In the genomic region with DNA sequence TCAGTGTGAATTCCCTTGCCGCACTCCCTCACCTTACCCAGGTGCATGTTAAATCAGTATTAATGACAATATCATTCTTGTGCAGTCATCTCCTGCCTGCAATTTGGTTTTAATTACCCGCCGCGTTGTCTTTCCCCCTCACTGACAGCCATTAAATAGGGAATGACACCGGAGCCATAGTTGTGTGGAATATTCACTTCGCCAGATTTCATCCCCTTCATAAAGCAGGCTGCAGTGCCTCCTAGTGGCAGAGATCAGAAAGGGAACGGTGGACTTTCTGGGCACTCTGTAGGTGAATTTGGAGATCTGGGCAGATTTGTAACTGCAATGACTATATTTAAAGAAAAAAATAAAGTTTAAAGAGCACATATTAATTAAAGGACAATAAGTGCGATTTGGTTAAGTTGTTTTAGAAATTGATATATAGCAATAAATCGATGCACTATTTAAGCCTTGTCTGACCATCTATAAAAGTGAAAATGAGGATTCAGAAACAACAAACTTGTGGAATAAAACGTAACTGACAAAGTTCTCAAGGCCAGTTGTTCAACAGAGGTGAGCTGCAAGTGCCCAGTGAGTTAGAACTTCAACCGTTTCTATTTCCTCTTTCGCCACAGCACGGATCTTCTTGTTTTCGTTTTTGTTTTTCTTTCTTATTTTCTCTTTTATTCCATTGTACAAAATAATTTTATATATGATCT, we compare ENCODE assay signal across 8 cellular contexts.
DNase-seq lines count a peak whose midpoint lies in the region; ATAC-seq, FAIRE-seq and TF ChIP-seq lines count a peak whose summit lies in the region.

No MANE protein-coding gene starts in this region.

- FAIRE-seq in A549 (lab: Jason Lieb, UNC), result peak; percentile 77

- H3K27me3 ChIP-seq in GM06990 (replicated peaks; ENCODE audit: control insufficient read depth, insufficient read depth, low read length) (no peaks in the 10 kb centered on the region), Loucy (ENCODE audit: insufficient read depth, low read length, poor library complexity, severe bottlenecking) (no peaks in the 10 kb centered on the region)
- no peaks in the 10 kb centered on the region for H3K27me3 ChIP-seq in naive thymus-derived CD4-positive, alpha-beta T cell (ENCODE audit: control insufficient read depth in 2 of 2, insufficient read depth in 2 of 2, low read length in 2 of 2)

- no peaks in the 10 kb centered on the region for H4K20me1 ChIP-seq in Loucy (ENCODE audit: insufficient read depth, low read length, poor library complexity, severe bottlenecking)

- no peak overlapping the region for H3K27ac Mint-ChIP-seq in T-helper 2 cell treated with Interferon-gamma antibody and Interleukin-4, amounts not matched to agents 5 μg/mL and 100 μg/mL, for 36 hours
- H3K27ac Mint-ChIP-seq in naive thymus-derived CD4-positive, alpha-beta T cell, result no peak overlapping the region

- H3K4me3 ChIP-seq in A549 (no peak overlapping the region), GM06990 (replicated peaks; ENCODE audit: low read depth, low read length) (no peak overlapping the region), Loucy (ENCODE audit: low read length, poor library complexity, severe bottlenecking) (no peak overlapping the region), epithelial cell of esophagus (ENCODE audit: low read length) (no peak overlapping the region)
- H3K4me3 ChIP-seq in naive thymus-derived CD4-positive, alpha-beta T cell (ENCODE audit: low read length), result no peak overlapping the region

- H3K9me3 ChIP-seq in A549, result no peaks in the 10 kb centered on the region
- H3K9me3 ChIP-seq in Loucy (ENCODE audit: insufficient read depth, low read depth, low read length), result no peaks in the 10 kb centered on the region
- no peaks in the 10 kb centered on the region for H3K9me3 ChIP-seq in naive thymus-derived CD4-positive, alpha-beta T cell (ENCODE audit: control insufficient read depth in 2 of 3, low read length in 3 of 3)

- intact Hi-C loops in naive thymus-derived CD4-positive, alpha-beta T cell (cut with micrococcal nuclease), result loop anchor here in 1 of 2 donors (1.0 to 10.0 kb wide), 2 partner anchors 911 to 1976 kb away; no protein-coding TSS in a partner anchor

- H3K36me3 ChIP-seq in GM06990 (ENCODE audit: control insufficient read depth, insufficient read depth, low read length), result no peaks in the 10 kb centered on the region
- H3K36me3 ChIP-seq in Loucy (ENCODE audit: insufficient read depth, low read length), result no peaks in the 10 kb centered on the region
- no peaks in the 10 kb centered on the region for H3K36me3 ChIP-seq in naive thymus-derived CD4-positive, alpha-beta T cell (ENCODE audit: control insufficient read depth in 2 of 3, insufficient read depth in 3 of 3, low read length in 3 of 3)

- WGBS in A549 (ENCODE audit: missing lambda C conversion rate), result 17% methylated on average over 14 of the region's 14 CpGs

- H3K4me3 Mint-ChIP-seq in T-helper 2 cell treated with Interferon-gamma antibody and Interleukin-4, amounts not matched to agents 5 μg/mL and 100 μg/mL, for 36 hours, result no peak overlapping the region
- no peak overlapping the region for H3K4me3 Mint-ChIP-seq in naive thymus-derived CD4-positive, alpha-beta T cell

- DNase-seq in A549 (ENCODE audit: low read depth in 1 of 2, low spot score in 1 of 2) (peak; percentile 45 to 49), GM06990 (ENCODE audit: extremely low read depth, insufficient read length) (no peak), epithelial cell of esophagus (ENCODE audit: low read depth) (peak; percentile 58), activated gamma-delta T cell (lab: John Stamatoyannopoulos, UW) (no peak)
- peak; percentile 5 for DNase-seq in T-helper 2 cell treated with Interferon-gamma antibody and Interleukin-4, amounts not matched to agents 5 μg/mL and 100 μg/mL, for 36 hours (ENCODE audit: low spot score)
- DNase-seq in naive thymus-derived CD4-positive, alpha-beta T cell, result peak in 6 of 9 donors; percentile 2 to 25 (median 12)

- peak; percentile 83 for TF ChIP-seq CTCF in A549 (IDR thresholded peaks at IDR 0.05)
- peak; percentile 84 for TF ChIP-seq CTCF in GM06990 (IDR thresholded peaks at IDR 0.05; ENCODE audit: insufficient read depth, low read length, poor library complexity, severe bottlenecking)
- peak; percentile 94 for TF ChIP-seq CTCF in Loucy (conservative IDR thresholded peaks at IDR 0.05; ENCODE audit: low read length)
- TF ChIP-seq CTCF in epithelial cell of esophagus (IDR thresholded peaks at IDR 0.05; ENCODE audit: insufficient read depth, low read depth, low read length, missing control alignments), result peak; percentile 97

- ATAC-seq in A549 (peak; percentile 83 to 93; a peak in 5 of 6 replicates), HG03280 (IDR thresholded peaks at IDR 0.05; ENCODE audit: unreplicated experiment) (no peak)
- no peak for ATAC-seq in naive thymus-derived CD4-positive, alpha-beta T cell

- H3K9me2 ChIP-seq in Loucy (replicated peaks; ENCODE audit: low read depth, low read length), result no peaks in the 10 kb centered on the region

- no peaks in the 10 kb centered on the region for H3K9me3 Mint-ChIP-seq in T-helper 2 cell treated with Interferon-gamma antibody and Interleukin-4, amounts not matched to agents 5 μg/mL and 100 μg/mL, for 36 hours
- H3K9me3 Mint-ChIP-seq in naive thymus-derived CD4-positive, alpha-beta T cell, result peaks cover 0 to 2% (median 0%) of the 10 kb centered on the region in 11 donors

- no peak overlapping the region for H3K27ac ChIP-seq in A549
- no peak overlapping the region for H3K27ac ChIP-seq in naive thymus-derived CD4-positive, alpha-beta T cell (ENCODE audit: low read depth, low read length)

- peak; percentile 81 to 87 for TF ChIP-seq RAD21 in A549 (conservative IDR thresholded peaks at IDR 0.05 in 1 of 2, IDR thresholded peaks at IDR 0.05 in 1 of 2)

- H3K79me2 ChIP-seq in Loucy (ENCODE audit: insufficient read depth, low read length), result no peaks in the 10 kb centered on the region

- no peaks in the 10 kb centered on the region for H3K36me3 Mint-ChIP-seq in T-helper 2 cell treated with Interferon-gamma antibody and Interleukin-4, amounts not matched to agents 5 μg/mL and 100 μg/mL, for 36 hours (ENCODE audit: low read depth)
- H3K36me3 Mint-ChIP-seq in naive thymus-derived CD4-positive, alpha-beta T cell, result no peaks in the 10 kb centered on the region

- CTCF ChIA-PET in A549 (lab: Yijun Ruan, JAX), result interaction anchor here (0.6 to 6.3 kb wide), 10 partner anchors 10 to 1976 kb away, joined by 3 to 33 read pairs (median 4); no protein-coding TSS in a partner anchor
- CTCF ChIA-PET in naive thymus-derived CD4-positive, alpha-beta T cell (lab: Charles Lee), result interaction anchor here (0.9 kb wide), 2 partner anchors 1976 to 1980 kb away, joined by 3 to 5 read pairs; no protein-coding TSS in a partner anchor

- H3K9ac ChIP-seq in Loucy (ENCODE audit: low read depth, low read length, poor library complexity, severe bottlenecking), result no peak overlapping the region

- no peak for TF ChIP-seq POLR2A in A549 (IDR thresholded peaks at IDR 0.05; ENCODE audit: low read length)

- H3K4me1 Mint-ChIP-seq in T-helper 2 cell treated with Interferon-gamma antibody and Interleukin-4, amounts not matched to agents 5 μg/mL and 100 μg/mL, for 36 hours (ENCODE audit: low read depth), result no peaks in the 10 kb centered on the region
- peaks cover 0 to 6% (median 0%) of the 10 kb centered on the region in 7 donors for H3K4me1 Mint-ChIP-seq in naive thymus-derived CD4-positive, alpha-beta T cell

- H3K4me1 ChIP-seq in A549, result no peaks in the 10 kb centered on the region
- H3K4me1 ChIP-seq in Loucy (ENCODE audit: insufficient read depth, low read length, poor library complexity, severe bottlenecking), result no peaks in the 10 kb centered on the region
- no peaks in the 10 kb centered on the region for H3K4me1 ChIP-seq in naive thymus-derived CD4-positive, alpha-beta T cell (ENCODE audit: control insufficient read depth in 2 of 2, insufficient read depth in 2 of 2, low read length in 2 of 2)

- no peak for TF ChIP-seq EP300 in A549 (IDR thresholded peaks at IDR 0.05)

- POLR2A ChIA-PET in A549 (lab: Yijun Ruan, JAX), result no interaction called here
- POLR2A ChIA-PET in naive thymus-derived CD4-positive, alpha-beta T cell (lab: Charles Lee), result no interaction called here

- no peaks in the 10 kb centered on the region for H3F3A ChIP-seq in Loucy (ENCODE audit: low read depth)

- H3K4me2 ChIP-seq in A549, result peak overlapping the region; percentile 48
- H3K4me2 ChIP-seq in Loucy (ENCODE audit: low read depth, low read length, poor library complexity, severe bottlenecking), result no peak overlapping the region

- no peaks in the 10 kb centered on the region for H3K27me3 Mint-ChIP-seq in T-helper 2 cell treated with Interferon-gamma antibody and Interleukin-4, amounts not matched to agents 5 μg/mL and 100 μg/mL, for 36 hours (ENCODE audit: low read depth)
- H3K27me3 Mint-ChIP-seq in naive thymus-derived CD4-positive, alpha-beta T cell, result peaks cover 0 to 28% (median 17%) of the 10 kb centered on the region in 5 donors

- no peak overlapping the region for H2AFZ ChIP-seq in Loucy (ENCODE audit: low read length)

TF ChIP-seq in A549, 52 proteins besides CTCF, POLR2A, EP300 and RAD21:
- TF ChIP-seq CHD2 (IDR thresholded peaks at IDR 0.05; ENCODE audit: low read length, partially characterized antibody), result no peak
- no peak for TF ChIP-seq TFCP2L1 (CRISPR knock-in tag; IDR thresholded peaks at IDR 0.05)
- TF ChIP-seq SMC3 (IDR thresholded peaks at IDR 0.05), result peak; percentile 64

Comparison
In these comparisons a context has a peak if more than half of its experiments do, and no peak if none do; other contexts are left out.
1. ATAC-seq: peak in A549 (2 of 2); none in naive thymus-derived CD4-positive, alpha-beta T cell (single experiment) and HG03280 (single experiment).
2. DNase-seq: peak in A549 (2 of 2), T-helper 2 cell treated with Interferon-gamma antibody and Interleukin-4, amounts not matched to agents 5 μg/mL and 100 μg/mL, for 36 hours (single experiment), epithelial cell of esophagus (single experiment) and naive thymus-derived CD4-positive, alpha-beta T cell (6 of 9); none in GM06990 (single experiment) and activated gamma-delta T cell (single experiment).
3. Peak in every context shown above with its lines, with median percentiles within 50 percentile points of each other: CTCF ChIP-seq.